ENCODE assay signal across 1 cellular context in genomic region chr2:118983133-118983532, GRCh38.
TF ChIP-seq lines count a peak whose summit lies in the region.

No MANE protein-coding gene starts in this region.

TF ChIP-seq in GM23338, 12 proteins besides CTCF, POLR2A, EP300 and RAD21:
- TF ChIP-seq ZNF462 (CRISPR knock-in tag; IDR thresholded peaks at IDR 0.05) (no peak), POLR2AphosphoS5 (IDR thresholded peaks at IDR 0.05; ENCODE audit: low read depth) (no peak), CREB1 (CRISPR knock-in tag; IDR thresholded peaks at IDR 0.05; ENCODE audit: low read depth) (no peak), EZH2 (IDR thresholded peaks at IDR 0.05; ENCODE audit: low read depth, unreplicated experiment) (no peak), EZH2phosphoT487 (IDR thresholded peaks at IDR 0.05; ENCODE audit: unreplicated experiment) (no peak), NANOG (IDR thresholded peaks at IDR 0.05; ENCODE audit: borderline replicate concordance) (no peak), ZNF114 (CRISPR knock-in tag; IDR thresholded peaks at IDR 0.05) (no peak), ETS1 (IDR thresholded peaks at IDR 0.05) (no peak), REST (IDR thresholded peaks at IDR 0.05; ENCODE audit: unreplicated experiment) (no peak), STAT1 (IDR thresholded peaks at IDR 0.05; ENCODE audit: unreplicated experiment) (no peak), JUNB (IDR thresholded peaks at IDR 0.05; ENCODE audit: unreplicated experiment) (no peak), ZNF331 (CRISPR knock-in tag; IDR thresholded peaks at IDR 0.05; ENCODE audit: low read depth) (no peak)
